1 cellular context compared by ENCODE assay signal in the genomic region with DNA sequence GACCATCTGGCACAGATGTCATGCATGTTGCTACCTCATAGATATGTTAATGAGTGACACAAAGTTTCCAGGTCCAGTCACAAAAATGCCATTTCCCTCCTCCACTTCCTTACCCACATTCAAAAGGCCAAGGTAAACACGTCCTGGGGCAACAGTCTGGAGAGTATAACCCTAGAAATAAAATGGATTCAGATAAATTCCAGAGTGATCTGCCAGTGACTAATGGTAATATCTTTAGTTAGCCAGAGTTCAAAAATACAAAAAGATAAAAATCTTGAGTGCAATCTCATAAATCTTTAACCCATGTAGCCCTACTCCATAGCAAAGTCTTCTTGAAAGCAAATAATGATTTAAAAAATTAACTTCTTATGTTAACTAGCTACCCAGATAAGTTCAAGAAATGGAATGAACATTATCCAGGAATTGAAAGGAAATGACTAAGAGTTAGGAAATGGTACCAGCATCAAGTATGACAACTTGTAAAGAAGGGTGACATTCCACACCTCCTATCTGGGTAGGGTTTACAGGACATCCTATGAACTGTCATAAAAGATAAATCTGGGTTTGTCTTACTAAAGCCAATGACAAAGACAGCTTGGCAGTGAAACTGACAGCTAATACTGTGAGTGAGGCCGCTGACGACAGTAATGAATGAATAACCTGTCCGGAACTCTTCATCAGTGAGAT.
TF ChIP-seq lines count a peak whose summit lies in the region.

No MANE protein-coding gene starts in this region.

TF ChIP-seq in HCT116, 20 proteins besides CTCF, POLR2A, EP300 and RAD21 (continued from another document):
- no peak for TF ChIP-seq ZBTB33 (IDR thresholded peaks at IDR 0.05; ENCODE audit: extremely low read depth, insufficient replicate concordance, low read length)
- TF ChIP-seq ELF1 (IDR thresholded peaks at IDR 0.05; ENCODE audit: borderline replicate concordance, low read depth) = no peak
